Comparison of ENCODE assay signal across 1 cellular context in genomic region chr10:44973323-44974081, GRCh38.
TF ChIP-seq lines count a peak whose summit lies in the region.

No MANE protein-coding gene starts in this region.

TF ChIP-seq in GM12878, 131 proteins besides CTCF, POLR2A, EP300 and RAD21 (continued from another document and continues in another):
- no peak for TF ChIP-seq E4F1 (IDR thresholded peaks at IDR 0.05; ENCODE audit: borderline replicate concordance, partially characterized antibody)
- TF ChIP-seq KDM1A (IDR thresholded peaks at IDR 0.05; ENCODE audit: borderline replicate concordance) = no peak
- TF ChIP-seq BCL11A (IDR thresholded peaks at IDR 0.05; ENCODE audit: low read depth, low read length) = peak; percentile 45; the same call in 1 of the 2 replicates
- no peak for TF ChIP-seq RB1 (IDR thresholded peaks at IDR 0.05; ENCODE audit: borderline replicate concordance)
- TF ChIP-seq IKZF2 (IDR thresholded peaks at IDR 0.05) = peak; percentile 93 to 96
- no peak for TF ChIP-seq ZNF592 (IDR thresholded peaks at IDR 0.05)
- TF ChIP-seq CBFB (IDR thresholded peaks at IDR 0.05; ENCODE audit: low read depth) = peak; percentile 81
- TF ChIP-seq DPF2 (IDR thresholded peaks at IDR 0.05) = peak; percentile 51; the same call in 1 of the 2 replicates
- peak; percentile 75 for TF ChIP-seq RELA (IDR thresholded peaks at IDR 0.05; ENCODE audit: borderline replicate concordance, partially characterized antibody)
- no peak for TF ChIP-seq ZBTB33 (IDR thresholded peaks at IDR 0.05)
- TF ChIP-seq BCL3 (IDR thresholded peaks at IDR 0.05; ENCODE audit: borderline replicate concordance, insufficient read depth, low read depth, low read length, poor library complexity, severe bottlenecking) = peak; percentile 55
- peak; percentile 83 for TF ChIP-seq NR2F1 (conservative IDR thresholded peaks at IDR 0.05)
- 0 out of 2 replicates have a peak, but pooled peaks have one; percentile 81 for TF ChIP-seq GATAD2B (conservative IDR thresholded peaks at IDR 0.05; ENCODE audit: low read depth)
- TF ChIP-seq SKIL (IDR thresholded peaks at IDR 0.05; ENCODE audit: low read depth, poor library complexity, severe bottlenecking) = peak; percentile 37
- no peak for TF ChIP-seq JUND (IDR thresholded peaks at IDR 0.05; ENCODE audit: low read depth, low read length)
- TF ChIP-seq POU2F2 (IDR thresholded peaks at IDR 0.05; ENCODE audit: borderline replicate concordance, low read depth, low read length) = 0 out of 3 replicates have a peak, but pooled peaks have one; percentile 69
- TF ChIP-seq FOXM1 (IDR thresholded peaks at IDR 0.05; ENCODE audit: low read depth, low read length) = 0 out of 2 replicates have a peak, but pooled peaks have one; percentile 48
- peak; percentile 82 for TF ChIP-seq EED (IDR thresholded peaks at IDR 0.05; ENCODE audit: low read depth)
- TF ChIP-seq BCLAF1 (IDR thresholded peaks at IDR 0.05) = no peak
- TF ChIP-seq HDAC6 (IDR thresholded peaks at IDR 0.05; ENCODE audit: unreplicated experiment) = no peak
- TF ChIP-seq MAX (IDR thresholded peaks at IDR 0.05; ENCODE audit: low read depth, low read length) = peak; percentile 56
- no peak for TF ChIP-seq POLR2AphosphoS2 (IDR thresholded peaks at IDR 0.05; ENCODE audit: low read depth, low read length)
- no peak for TF ChIP-seq SREBF2 (IDR thresholded peaks at IDR 0.05; ENCODE audit: low read length)
- TF ChIP-seq NFIC (IDR thresholded peaks at IDR 0.05; ENCODE audit: low read depth, low read length) = peak; percentile 75; the same call in 1 of the 2 replicates
- TF ChIP-seq FOS (IDR thresholded peaks at IDR 0.05; ENCODE audit: borderline replicate concordance, extremely low read depth, insufficient read length) = no peak
- peak; percentile 59; the same call in 1 of the 2 replicates for TF ChIP-seq MTA3 (IDR thresholded peaks at IDR 0.05; ENCODE audit: borderline replicate concordance, low read length)
- TF ChIP-seq ZNF687 (IDR thresholded peaks at IDR 0.05) = no peak; the same call in 1 of the 2 replicates
- TF ChIP-seq BMI1 (IDR thresholded peaks at IDR 0.05; ENCODE audit: borderline replicate concordance) = 0 out of 2 replicates have a peak, but pooled peaks have one; percentile 29
- TF ChIP-seq RELB (IDR thresholded peaks at IDR 0.05; ENCODE audit: low read depth) = peak; percentile 97
- TF ChIP-seq ATF2 (IDR thresholded peaks at IDR 0.05; ENCODE audit: low read length) = peak; percentile 56; the same call in 1 of the 2 replicates
- peak; percentile 39; the same call in 1 of the 2 replicates for TF ChIP-seq ZNF217 (IDR thresholded peaks at IDR 0.05)
- peak; percentile 92 for TF ChIP-seq RUNX3 (IDR thresholded peaks at IDR 0.05; ENCODE audit: low read length)
